Comparison of ENCODE assay signal across 12 cellular contexts in genomic region chr5:149125386-149125891, GRCh38. TPM values are rescaled to one million over a fixed set of nuclear protein-coding genes. Genes with fewer than 3 reads are reported as not detected.
DNase-seq lines count a peak whose midpoint lies in the region; ATAC-seq, FAIRE-seq and TF ChIP-seq lines count a peak whose summit lies in the region.
"Had no signal": no experiment of that assay in that cellular context is flagged by ENCODE, and none has a peak within 500 bp of the region (broad histone marks: within the 10 kb centered on the region; RNA-seq: fewer than 3 reads in every experiment).

No MANE protein-coding gene starts in this region.

- H4K20me1 ChIP-seq in Loucy (ENCODE audit: insufficient read depth, low read length, poor library complexity, severe bottlenecking) = no peaks in the 10 kb centered on the region

- no peaks in the 10 kb centered on the region for H3K36me3 ChIP-seq in BE2C
- H3K36me3 ChIP-seq in Loucy (ENCODE audit: insufficient read depth, low read length) = no peaks in the 10 kb centered on the region
- no peaks in the 10 kb centered on the region for H3K36me3 ChIP-seq in left lung
- H3K36me3 ChIP-seq in testis (ENCODE audit: low read depth, missing control alignments) = no peaks in the 10 kb centered on the region
- H3K36me3 ChIP-seq in ovary = no peaks in the 10 kb centered on the region
- H3K36me3 ChIP-seq: thoracic aorta had no signal

- ATAC-seq in left lung = peak; percentile 82

- no peaks in the 10 kb centered on the region for H3K79me2 ChIP-seq in Loucy (ENCODE audit: insufficient read depth, low read length)

- no peak overlapping the region for H3K9ac ChIP-seq in Loucy (ENCODE audit: low read depth, low read length, poor library complexity, severe bottlenecking)

- H3K27ac ChIP-seq in left lung = no peak overlapping the region
- no peak overlapping the region for H3K27ac ChIP-seq in testis
- no peak overlapping the region for H3K27ac ChIP-seq in ovary
- H3K27ac ChIP-seq: thoracic aorta had no signal

- H3K4me3 ChIP-seq in BE2C (ENCODE audit: low read depth, low read length) = no peak overlapping the region
- no peak overlapping the region for H3K4me3 ChIP-seq in Loucy (ENCODE audit: low read length, poor library complexity, severe bottlenecking)
- H3K4me3 ChIP-seq in choroid plexus epithelial cell (ENCODE audit: low read depth, low read length) = no peak overlapping the region
- H3K4me3 ChIP-seq in left lung = no peak overlapping the region
- no peak overlapping the region for H3K4me3 ChIP-seq in testis
- H3K4me3 ChIP-seq in ovary = no peak overlapping the region
- H3K4me3 ChIP-seq: thoracic aorta had no signal

- no peak overlapping the region for H3K27ac Mint-ChIP-seq in T-helper 2 cell treated with Interferon-gamma antibody and Interleukin-4, amounts not matched to agents 5 μg/mL and 100 μg/mL, for 36 hours

- no peak for FAIRE-seq in GM19239 (lab: Jason Lieb, UNC)

- TF ChIP-seq CTCF in BE2C (IDR thresholded peaks at IDR 0.05; ENCODE audit: low read depth, low read length) (peak; percentile 37), Loucy (conservative IDR thresholded peaks at IDR 0.05; ENCODE audit: low read length) (peak; percentile 41), choroid plexus epithelial cell (conservative IDR thresholded peaks at IDR 0.05; ENCODE audit: low read depth, low read length) (peak; percentile 60), left lung (IDR thresholded peaks at IDR 0.05) (no peak), testis (IDR thresholded peaks at IDR 0.05) (no peak), ovary (IDR thresholded peaks at IDR 0.05) (no peak)

- H3K4me1 ChIP-seq in BE2C (no peaks in the 10 kb centered on the region), Loucy (ENCODE audit: insufficient read depth, low read length, poor library complexity, severe bottlenecking) (no peaks in the 10 kb centered on the region), left lung (no peaks in the 10 kb centered on the region), testis (no peaks in the 10 kb centered on the region), ovary (ENCODE audit: insufficient read depth) (no peaks in the 10 kb centered on the region)

- no peaks in the 10 kb centered on the region for H3K27me3 Mint-ChIP-seq in T-helper 2 cell treated with Interferon-gamma antibody and Interleukin-4, amounts not matched to agents 5 μg/mL and 100 μg/mL, for 36 hours (ENCODE audit: low read depth)

- intact Hi-C loops in left lung (cut with DNase I) = no loop called here
- intact Hi-C loops in testis (cut with DNase I; ENCODE audit: low total_unique reads) = no loop called here
- intact Hi-C loops in ovary (cut with DNase I) = no loop called here

- TF ChIP-seq EP300 in ovary (IDR thresholded peaks at IDR 0.05) = no peak

- TF ChIP-seq POLR2A in testis (IDR thresholded peaks at IDR 0.05) = no peak
- no peak for TF ChIP-seq POLR2A in ovary (IDR thresholded peaks at IDR 0.05)

- H3K9me3 Mint-ChIP-seq in T-helper 2 cell treated with Interferon-gamma antibody and Interleukin-4, amounts not matched to agents 5 μg/mL and 100 μg/mL, for 36 hours = no peaks in the 10 kb centered on the region

- no peaks in the 10 kb centered on the region for H3F3A ChIP-seq in Loucy (ENCODE audit: low read depth)

- no peak overlapping the region for H3K4me2 ChIP-seq in Loucy (ENCODE audit: low read depth, low read length, poor library complexity, severe bottlenecking)

- peak; percentile 24 for DNase-seq in BE2C
- peak; percentile 46 for DNase-seq in choroid plexus epithelial cell (ENCODE audit: low read depth)
- no peak for DNase-seq in left lung
- no peak for DNase-seq in testis
- no peak for DNase-seq in GM19239 (ENCODE audit: insufficient read length, low spot score)
- no peak for DNase-seq in ovary
- DNase-seq in T-helper 2 cell treated with Interferon-gamma antibody and Interleukin-4, amounts not matched to agents 5 μg/mL and 100 μg/mL, for 36 hours (ENCODE audit: low spot score) = no peak
- DNase-seq: COR-L47; effector CD4-positive, alpha-beta T cell; stimulated activated CD4-positive, alpha-beta T cell treated with anti-CD3 and anti-CD28 coated beads, Interleukin-1b, Interleukin-23, amount 100 ng/mL, for 48 hours had no signal

- no peaks in the 10 kb centered on the region for H3K27me3 ChIP-seq in BE2C
- no peaks in the 10 kb centered on the region for H3K27me3 ChIP-seq in Loucy (ENCODE audit: insufficient read depth, low read length, poor library complexity, severe bottlenecking)
- H3K27me3 ChIP-seq in left lung = no peaks in the 10 kb centered on the region
- H3K27me3 ChIP-seq in testis = no peaks in the 10 kb centered on the region
- H3K27me3 ChIP-seq in ovary = no peaks in the 10 kb centered on the region

- 46 to 52% methylated on average over 12 of the region's 12 CpGs for WGBS in testis, 2 donors
- 38 to 49% (median 40%) methylated on average over 12 of the region's 12 CpGs for WGBS in ovary, 3 donors

- H3K9me3 ChIP-seq in BE2C = no peaks in the 10 kb centered on the region
- no peaks in the 10 kb centered on the region for H3K9me3 ChIP-seq in Loucy (ENCODE audit: insufficient read depth, low read depth, low read length)
- no peaks in the 10 kb centered on the region for H3K9me3 ChIP-seq in left lung
- no peaks in the 10 kb centered on the region for H3K9me3 ChIP-seq in testis
- no peaks in the 10 kb centered on the region for H3K9me3 ChIP-seq in ovary
- H3K9me3 ChIP-seq: thoracic aorta had no signal

- H3K36me3 Mint-ChIP-seq in T-helper 2 cell treated with Interferon-gamma antibody and Interleukin-4, amounts not matched to agents 5 μg/mL and 100 μg/mL, for 36 hours (ENCODE audit: low read depth) = no peaks in the 10 kb centered on the region

- no peaks in the 10 kb centered on the region for H3K9me2 ChIP-seq in Loucy (replicated peaks; ENCODE audit: low read depth, low read length)

- H3K4me1 Mint-ChIP-seq in T-helper 2 cell treated with Interferon-gamma antibody and Interleukin-4, amounts not matched to agents 5 μg/mL and 100 μg/mL, for 36 hours (ENCODE audit: low read depth) = no peaks in the 10 kb centered on the region

- no peak overlapping the region for H3K4me3 Mint-ChIP-seq in T-helper 2 cell treated with Interferon-gamma antibody and Interleukin-4, amounts not matched to agents 5 μg/mL and 100 μg/mL, for 36 hours

- H2AFZ ChIP-seq in Loucy (ENCODE audit: low read length) = no peak overlapping the region

RNA-seq across cellular contexts. Expression of gene ABLIM3, which starts 15.9 kb away (rescaled TPM):
- 4.6 TPM for polyA plus RNA-seq in BE2C (2012; ENCODE audit: insufficient read depth, insufficient read length, low read depth)
- total RNA-seq in left lung (10 to 100 TPM; 33.2 to 35.3 TPM), testis (1 to 10 TPM; 5.6 to 7.6 TPM), ovary (1 to 10 TPM; 1.7 to 9.3 (median 6.2) TPM)
- polyA plus RNA-seq in testis (ENCODE audit: insufficient read depth, low read depth, low replicate concordance) (8.9 TPM), ovary (10 to 100 TPM in 1 of 2 donors, 1 to 10 TPM in 1; 1.9 to 26.4 TPM)

Comparison
In these comparisons a context has a peak if more than half of its experiments do, and no peak if none do; other contexts are left out.
1. DNase-seq: peak in BE2C (single experiment) and choroid plexus epithelial cell (single experiment); none in left lung (0 of 2), testis (single experiment), GM19239 (single experiment), ovary (0 of 5) and T-helper 2 cell treated with Interferon-gamma antibody and Interleukin-4, amounts not matched to agents 5 μg/mL and 100 μg/mL, for 36 hours (single experiment).
2. CTCF ChIP-seq: peak in BE2C (single experiment), Loucy (single experiment) and choroid plexus epithelial cell (single experiment); none in left lung (0 of 2), testis (0 of 3) and ovary (0 of 3).